ENCODE assay signal across 9 cellular contexts in genomic region chr5:55601209-55601618, GRCh38.
DNase-seq lines count a peak whose midpoint lies in the region; ATAC-seq, FAIRE-seq and TF ChIP-seq lines count a peak whose summit lies in the region.
"Had no signal": no experiment of that assay in that cellular context is flagged by ENCODE, and none has a peak within 500 bp of the region (broad histone marks: within the 10 kb centered on the region; RNA-seq: fewer than 3 reads in every experiment).

No MANE protein-coding gene starts in this region.

- H3K36me3 Mint-ChIP-seq in CD14-positive monocyte (no peaks in the 10 kb centered on the region), brain (no peaks in the 10 kb centered on the region), natural killer cell (no peaks in the 10 kb centered on the region)
- H3K36me3 Mint-ChIP-seq: naive B cell had no signal

- no peaks in the 10 kb centered on the region for H3K27me3 ChIP-seq in small intestine (ENCODE audit: control insufficient read depth in 2 of 2, insufficient read depth in 2 of 2, low read length in 2 of 2)

- H3K4me3 Mint-ChIP-seq in CD14-positive monocyte: peak overlapping the region; percentile 61 to 84
- peak overlapping the region; percentile 41 to 62 (median 60) for H3K4me3 Mint-ChIP-seq in brain
- no peak overlapping the region for H3K4me3 Mint-ChIP-seq in natural killer cell

- ATAC-seq in natural killer cell: no peak

- H3K4me1 ChIP-seq in kidney (ENCODE audit: control insufficient read depth in 1 of 2, insufficient read depth in 1 of 2, low read depth in 1 of 2, low read length in 2 of 2): peaks cover 13% of the 10 kb centered on the region in 2 donors
- peaks cover 0 to 16% of the 10 kb centered on the region in 2 donors for H3K4me1 ChIP-seq in small intestine (ENCODE audit: control insufficient read depth in 2 of 2, insufficient read depth in 1 of 2, low read depth in 1 of 2, low read length in 1 of 2)

- H3K9me3 Mint-ChIP-seq in CD14-positive monocyte (no peaks in the 10 kb centered on the region), brain (peaks cover 0 to 1% (median 0%) of the 10 kb centered on the region in 5 experiments), natural killer cell (no peaks in the 10 kb centered on the region)
- H3K9me3 Mint-ChIP-seq: naive B cell had no signal

- H3K9me3 ChIP-seq in kidney (ENCODE audit: control insufficient read depth in 1 of 2, low read length in 2 of 2): no peaks in the 10 kb centered on the region
- no peaks in the 10 kb centered on the region for H3K9me3 ChIP-seq in small intestine (ENCODE audit: control insufficient read depth, low read depth)

- no peak overlapping the region for H3K4me3 ChIP-seq in kidney (ENCODE audit: low read length in 2 of 2)
- H3K4me3 ChIP-seq in small intestine (ENCODE audit: low read depth in 1 of 2, low read length in 2 of 2): no peak overlapping the region

- H3K36me3 ChIP-seq in kidney (ENCODE audit: control insufficient read depth in 1 of 2, insufficient read depth in 2 of 2, low read length in 2 of 2): no peaks in the 10 kb centered on the region
- H3K36me3 ChIP-seq in small intestine (ENCODE audit: control insufficient read depth in 2 of 2, insufficient read depth in 2 of 2, low read length in 2 of 2): no peaks in the 10 kb centered on the region

- TF ChIP-seq CTCF in CD14-positive monocyte (IDR thresholded peaks at IDR 0.05): no peak
- TF ChIP-seq CTCF in brain (conservative IDR thresholded peaks at IDR 0.05): no peak
- no peak for TF ChIP-seq CTCF in kidney (IDR thresholded peaks at IDR 0.05; ENCODE audit: borderline replicate concordance, extremely low read depth, insufficient read depth)
- TF ChIP-seq CTCF in natural killer cell (IDR thresholded peaks at IDR 0.05): no peak

- FAIRE-seq in kidney (lab: Jason Lieb, UNC) (no peak), small intestine (lab: Jason Lieb, UNC) (no peak)

- intact Hi-C loops in CD14-positive monocyte (cut with micrococcal nuclease): no loop called here
- intact Hi-C loops in kidney (cut with DNase I): no loop called here
- intact Hi-C loops in natural killer cell (cut with micrococcal nuclease): no loop called here

- WGBS in small intestine, 3 donors: 7 to 15% (median 13%) methylated on average over 8 of the region's 8 CpGs

- peaks cover 0 to 4% (median 2%) of the 10 kb centered on the region in 3 donors for H3K27me3 Mint-ChIP-seq in CD14-positive monocyte (ENCODE audit: low read depth in 3 of 3)
- no peaks in the 10 kb centered on the region for H3K27me3 Mint-ChIP-seq in brain
- H3K27me3 Mint-ChIP-seq in natural killer cell (ENCODE audit: low read depth in 2 of 2): no peaks in the 10 kb centered on the region
- H3K27me3 Mint-ChIP-seq: naive B cell had no signal

- H3K27ac Mint-ChIP-seq in CD14-positive monocyte: peak overlapping the region in 3 of 7 donors; percentile 30 to 54 (median 36)
- peak overlapping the region; percentile 62 to 99 (median 84) for H3K27ac Mint-ChIP-seq in brain
- no peak overlapping the region for H3K27ac Mint-ChIP-seq in natural killer cell

- no peak for DNase-seq in CD14-positive monocyte (ENCODE audit: low spot score)
- peak; percentile 92 for DNase-seq in LHCN-M2 (ENCODE audit: low read depth)
- peak; percentile 90 for DNase-seq in kidney
- DNase-seq in small intestine: peak; percentile 86
- no peak for DNase-seq in NCI-H187 treated with DMSO at 0.1 percent for 48 hours (lab: John Stamatoyannopoulos, UW)
- no peak for DNase-seq in natural killer cell
- DNase-seq in activated CD4-positive, alpha-beta T cell treated with anti-CD3 and anti-CD28 coated beads, Interleukin-2, amount 50 U/mL, for 4 hours: no peak

- H3K4me1 Mint-ChIP-seq in CD14-positive monocyte: peaks cover 18% of the 10 kb centered on the region
- H3K4me1 Mint-ChIP-seq in brain: peaks cover 68% of the 10 kb centered on the region
- H3K4me1 Mint-ChIP-seq in natural killer cell: peaks cover 8 to 11% of the 10 kb centered on the region in 2 donors

- H3K9ac ChIP-seq in kidney (ENCODE audit: low read length in 2 of 2): peak overlapping the region in 1 of 2 donors; percentile 1

- H3K27ac ChIP-seq in kidney (ENCODE audit: low read depth in 2 of 2, low read length in 2 of 2): peak overlapping the region; percentile 38 to 89
- peak overlapping the region; percentile 22 to 89 for H3K27ac ChIP-seq in small intestine (ENCODE audit: low read depth in 1 of 2, low read length in 1 of 2)

Comparison
In these comparisons a context has a peak if more than half of its experiments do, and no peak if none do; other contexts are left out.
1. DNase-seq: peak in LHCN-M2 (single experiment), kidney (single experiment) and small intestine (single experiment); none in CD14-positive monocyte (single experiment), NCI-H187 treated with DMSO at 0.1 percent for 48 hours (single experiment), natural killer cell (single experiment) and activated CD4-positive, alpha-beta T cell treated with anti-CD3 and anti-CD28 coated beads, Interleukin-2, amount 50 U/mL, for 4 hours (0 of 2).
2. H3K27ac Mint-ChIP-seq: peak in brain (5 of 5); none in natural killer cell (0 of 2).